ENCODE assay signal across 22 cellular contexts in the genomic region with DNA sequence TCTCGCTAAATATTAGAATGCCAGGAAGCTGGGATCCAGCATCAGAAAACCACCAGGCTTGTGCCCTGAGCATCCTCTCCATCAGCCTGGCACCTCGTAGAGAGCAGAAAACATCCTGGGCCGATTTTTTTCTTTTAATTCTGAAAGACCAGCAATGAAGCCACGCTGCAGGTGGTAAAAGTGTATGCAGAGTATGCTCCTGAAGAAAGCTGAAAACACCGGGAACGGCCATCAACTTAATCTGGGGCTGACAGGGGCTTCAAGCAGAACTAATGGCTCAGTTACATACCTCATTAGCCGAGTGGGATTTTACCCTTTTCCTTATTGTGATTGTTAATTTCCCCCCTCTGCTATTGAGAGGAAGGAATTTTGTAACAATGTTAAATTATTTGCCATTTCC.
"Had no signal": no experiment of that assay in that cellular context is flagged by ENCODE, and none has a peak within 500 bp of the region (broad histone marks: within the 10 kb centered on the region; RNA-seq: fewer than 3 reads in every experiment).

No MANE protein-coding gene starts in this region.

- H3K27ac ChIP-seq: dorsolateral prefrontal cortex, esophagus squamous epithelium, gastroesophageal sphincter, pancreas, right lobe of liver, suprapubic skin, thyroid gland, upper lobe of left lung, uterus had no signal

- H3K4me3 ChIP-seq: dorsolateral prefrontal cortex, esophagus squamous epithelium, gastroesophageal sphincter, pancreas, right lobe of liver, suprapubic skin, thyroid gland, upper lobe of left lung, uterus had no signal

- H3K27me3 ChIP-seq: thyroid gland had no signal

- H3K4me3 Mint-ChIP-seq: naive thymus-derived CD4-positive, alpha-beta T cell; nephron progenitor cell; stimulated activated effector memory CD8-positive, alpha-beta T cell treated with anti-CD3 and anti-CD28 coated beads, Interleukin-12 subunit alpha, Interleukin-12 subunit beta, amount 100 ng/mL, for 72 hours had no signal

- H3K9me3 ChIP-seq: pancreas, right lobe of liver, thyroid gland, uterus had no signal

- H3K9me3 Mint-ChIP-seq: stimulated activated effector memory CD8-positive, alpha-beta T cell treated with anti-CD3 and anti-CD28 coated beads, Interleukin-12 subunit alpha, Interleukin-12 subunit beta, amount 100 ng/mL, for 72 hours had no signal

- H3K4me1 ChIP-seq: thyroid gland, uterus had no signal

- DNase-seq: cortex of kidney; dorsolateral prefrontal cortex; effector memory CD4-positive, alpha-beta T cell; esophagus squamous epithelium; foreskin fibroblast; kidney glomerular epithelial cell; mammary epithelial cell; naive thymus-derived CD4-positive, alpha-beta T cell; nephron progenitor cell; occipital lobe; pancreas; right lobe of liver; stimulated activated CD4-positive, alpha-beta T cell treated with anti-CD3 and anti-CD28 coated beads, Interleukin-4, amount 100 ng/mL, for 1 hour; stimulated activated CD8-positive, alpha-beta memory T cell treated with anti-CD3 and anti-CD28 coated beads, Interleukin-4, amount 100 ng/mL, for 48 hours; stimulated activated naive CD8-positive, alpha-beta T cell treated with anti-CD3 and anti-CD28 coated beads, Interleukin-15, Interleukin-2, amounts not matched to agents 100 U/mL and 50 U/mL, for 24 hours; thyroid gland; upper lobe of left lung; uterus had no signal

- H3K36me3 ChIP-seq: esophagus squamous epithelium, gastroesophageal sphincter, pancreas, right lobe of liver, suprapubic skin, thyroid gland, upper lobe of left lung, uterus had no signal

- H3K4me1 Mint-ChIP-seq: naive thymus-derived CD4-positive, alpha-beta T cell; stimulated activated effector memory CD8-positive, alpha-beta T cell treated with anti-CD3 and anti-CD28 coated beads, Interleukin-12 subunit alpha, Interleukin-12 subunit beta, amount 100 ng/mL, for 72 hours had no signal

- H3K27ac Mint-ChIP-seq: naive thymus-derived CD4-positive, alpha-beta T cell; nephron progenitor cell; progenitor cell of endocrine pancreas; stimulated activated effector memory CD8-positive, alpha-beta T cell treated with anti-CD3 and anti-CD28 coated beads, Interleukin-12 subunit alpha, Interleukin-12 subunit beta, amount 100 ng/mL, for 72 hours had no signal

- H3K36me3 Mint-ChIP-seq: stimulated activated effector memory CD8-positive, alpha-beta T cell treated with anti-CD3 and anti-CD28 coated beads, Interleukin-12 subunit alpha, Interleukin-12 subunit beta, amount 100 ng/mL, for 72 hours had no signal
